ENCODE assay signal across 19 cellular contexts in the genomic region with DNA sequence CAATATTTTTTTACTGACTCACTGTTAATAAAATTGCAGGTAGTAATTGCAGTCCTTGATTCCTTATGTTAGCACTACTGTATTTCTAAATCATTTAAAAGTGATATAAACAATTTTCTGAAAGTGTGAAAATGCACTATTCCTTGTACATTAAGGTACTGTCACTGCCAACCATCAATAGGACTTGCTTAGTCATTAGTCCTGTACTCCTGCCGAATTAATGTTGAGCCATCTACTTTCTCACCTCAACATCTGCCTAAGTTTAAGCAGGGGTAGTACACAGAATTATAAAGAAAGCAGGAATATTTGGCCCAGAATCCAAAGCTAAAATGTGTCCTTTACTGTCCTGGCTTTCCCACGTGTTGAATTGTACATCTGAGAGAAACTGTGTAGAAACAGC.
"Had no signal": no experiment of that assay in that cellular context is flagged by ENCODE, and none has a peak within 500 bp of the region (broad histone marks: within the 10 kb centered on the region; RNA-seq: fewer than 3 reads in every experiment).

No MANE protein-coding gene starts in this region.

- H3K36me3 ChIP-seq: esophagus muscularis mucosa, neutrophil, pancreas, right lobe of liver, stomach had no signal

- H3K27me3 Mint-ChIP-seq: type B pancreatic cell had no signal

- ATAC-seq: natural killer cell treated with Interleukin-12 subunit alpha and Interleukin-12 subunit beta and Interleukin-15 and Interleukin-18, amount 100 ng/mL, for 72 hours; pancreas; right lobe of liver; stimulated activated effector memory CD8-positive, alpha-beta T cell treated with anti-CD3 and anti-CD28 coated beads, Interleukin-12 subunit alpha, Interleukin-12 subunit beta, amount 100 ng/mL, for 72 hours had no signal

- H3K27ac Mint-ChIP-seq: activated B cell treated with CpG ODN at 0.5 μM for 24 hours; activated CD4-positive, alpha-beta memory T cell treated with anti-CD3 and anti-CD28 coated beads for 36 hours; activated naive CD8-positive, alpha-beta T cell; activated T-helper 1 cell treated with anti-CD3 and anti-CD28 coated beads, Interleukin-12 subunit alpha, Interleukin-12 subunit beta, Interleukin-2, Interleukin-4 antibody, amounts not matched to agents 30 ng/mL and 10 ng/mL and 1 ng/mL, durations not matched to agents 14 hours and 24 hours and 36 hours; natural killer cell treated with Interleukin-12 subunit alpha and Interleukin-12 subunit beta and Interleukin-15 and Interleukin-18, amount 100 ng/mL, for 72 hours; stimulated activated effector memory CD8-positive, alpha-beta T cell treated with anti-CD3 and anti-CD28 coated beads, Interleukin-12 subunit alpha, Interleukin-12 subunit beta, amount 100 ng/mL, for 72 hours; type B pancreatic cell had no signal

- H3K27me3 ChIP-seq: esophagus muscularis mucosa, neutrophil, pancreas, right lobe of liver, stomach had no signal

- H3K4me1 ChIP-seq: pancreas, right lobe of liver, stomach had no signal

- DNase-seq: activated B cell treated with CpG ODN at 0.5 μM for 24 hours; activated CD4-positive, alpha-beta memory T cell treated with anti-CD3 and anti-CD28 coated beads for 36 hours; activated CD4-positive, alpha-beta T cell treated with anti-CD3 and anti-CD28 coated beads for 4 hours; activated gamma-delta T cell treated with Interleukin-2 at 50 U/mL for 16 hours; activated T-cell treated with anti-CD3 and anti-CD28 coated beads for 4 hours; effector CD4-positive, alpha-beta T cell; mesendoderm; pancreas; right lobe of liver; stimulated activated CD4-positive, alpha-beta T cell treated with anti-CD3 and anti-CD28 coated beads, Interleukin-4, amount 100 ng/mL, for 24 hours; stomach had no signal

- H3K4me3 Mint-ChIP-seq: activated B cell treated with CpG ODN at 0.5 μM for 24 hours; activated CD4-positive, alpha-beta memory T cell treated with anti-CD3 and anti-CD28 coated beads for 36 hours; activated naive CD8-positive, alpha-beta T cell; activated T-helper 1 cell treated with anti-CD3 and anti-CD28 coated beads, Interleukin-12 subunit alpha, Interleukin-12 subunit beta, Interleukin-2, Interleukin-4 antibody, amounts not matched to agents 30 ng/mL and 10 ng/mL and 1 ng/mL, durations not matched to agents 14 hours and 24 hours and 36 hours; natural killer cell treated with Interleukin-12 subunit alpha and Interleukin-12 subunit beta and Interleukin-15 and Interleukin-18, amount 100 ng/mL, for 72 hours; stimulated activated effector memory CD8-positive, alpha-beta T cell treated with anti-CD3 and anti-CD28 coated beads, Interleukin-12 subunit alpha, Interleukin-12 subunit beta, amount 100 ng/mL, for 72 hours; type B pancreatic cell had no signal

- H3K27ac ChIP-seq: esophagus muscularis mucosa, neutrophil, pancreas, right lobe of liver, stomach had no signal

- H3K9me3 ChIP-seq: esophagus muscularis mucosa, neutrophil, pancreas, right lobe of liver, stomach had no signal

- H3K9me3 Mint-ChIP-seq: activated B cell treated with CpG ODN at 0.5 μM for 24 hours; activated CD4-positive, alpha-beta memory T cell treated with anti-CD3 and anti-CD28 coated beads for 36 hours; activated T-helper 1 cell treated with anti-CD3 and anti-CD28 coated beads, Interleukin-12 subunit alpha, Interleukin-12 subunit beta, Interleukin-2, Interleukin-4 antibody, amounts not matched to agents 30 ng/mL and 10 ng/mL and 1 ng/mL, durations not matched to agents 14 hours and 24 hours and 36 hours; stimulated activated effector memory CD8-positive, alpha-beta T cell treated with anti-CD3 and anti-CD28 coated beads, Interleukin-12 subunit alpha, Interleukin-12 subunit beta, amount 100 ng/mL, for 72 hours; type B pancreatic cell had no signal

- H3K36me3 Mint-ChIP-seq: activated CD4-positive, alpha-beta memory T cell treated with anti-CD3 and anti-CD28 coated beads for 36 hours; activated naive CD8-positive, alpha-beta T cell; natural killer cell treated with Interleukin-12 subunit alpha and Interleukin-12 subunit beta and Interleukin-15 and Interleukin-18, amount 100 ng/mL, for 72 hours; stimulated activated effector memory CD8-positive, alpha-beta T cell treated with anti-CD3 and anti-CD28 coated beads, Interleukin-12 subunit alpha, Interleukin-12 subunit beta, amount 100 ng/mL, for 72 hours; type B pancreatic cell had no signal

- H3K4me3 ChIP-seq: esophagus muscularis mucosa, pancreas, right lobe of liver, smooth muscle cell, stomach had no signal

- H3K4me2 ChIP-seq: smooth muscle cell had no signal

- H3K4me1 Mint-ChIP-seq: activated B cell treated with CpG ODN at 0.5 μM for 24 hours; stimulated activated effector memory CD8-positive, alpha-beta T cell treated with anti-CD3 and anti-CD28 coated beads, Interleukin-12 subunit alpha, Interleukin-12 subunit beta, amount 100 ng/mL, for 72 hours had no signal
